In the genomic region with DNA sequence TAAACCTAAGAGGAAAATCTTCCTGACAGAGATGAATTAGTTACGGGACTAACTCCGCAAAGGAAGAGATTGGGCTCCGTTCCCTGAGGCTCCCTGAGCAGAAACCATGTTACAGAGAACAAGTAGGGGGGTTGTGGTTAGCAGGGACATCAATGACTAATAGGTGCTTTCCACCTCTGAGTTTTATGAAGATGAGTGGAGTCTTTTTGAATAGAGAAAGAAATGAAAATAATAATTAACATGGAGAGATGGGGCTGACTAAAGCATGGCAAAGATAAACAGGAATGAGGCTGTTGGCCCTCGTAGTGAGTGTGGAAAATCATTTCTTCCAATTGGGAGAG, we compare ENCODE assay signal across 8 cellular contexts. TPM values are rescaled to one million over a fixed set of nuclear protein-coding genes. Genes with fewer than 3 reads are reported as not detected.
A peak's percentile ranks its signal among the peaks of the same experiment; 100 is the strongest.
DNase-seq lines count a peak whose midpoint lies in the region; ATAC-seq, FAIRE-seq and TF ChIP-seq lines count a peak whose summit lies in the region.

No MANE protein-coding gene starts in this region.

- H4K20me1 ChIP-seq in IMR-90 (ENCODE audit: insufficient read depth, low read length), result no peaks in the 10 kb centered on the region

- TF ChIP-seq CTCF in IMR-90 (conservative IDR thresholded peaks at IDR 0.05; ENCODE audit: low read depth, low read length) (no peak), brain microvascular endothelial cell (IDR thresholded peaks at IDR 0.05; ENCODE audit: low read depth, low read length, missing control alignments) (no peak), Caco-2 (IDR thresholded peaks at IDR 0.05; ENCODE audit: insufficient read depth in 1 of 2, low read depth in 1 of 2, low read length in 1 of 2, severe bottlenecking in 1 of 2, unreplicated experiment in 1 of 2) (no peak)

- 0% methylated on average over 3 of the region's 4 CpGs; no CpG with 5 or more reads in 1 of the 2 experiments for WGBS in IMR-90 (ENCODE audit: extremely low coverage in 2 of 2, insufficient read length in 1 of 2), 2 experiments

- in situ Hi-C loops in IMR-90 (cut with MboI; ENCODE audit: low sequenced_read_pairs) (no loop called here), brain microvascular endothelial cell (cut with HindIII; ENCODE audit: low pct_ligation_motif_present, low sequenced_read_pairs) (no loop called here)

- FAIRE-seq in GM12892 (lab: Jason Lieb, UNC), result peak; percentile 82

- no peak overlapping the region for H2AK5ac ChIP-seq in IMR-90 (ENCODE audit: low read depth, low read length)

- H3K9me3 Mint-ChIP-seq in Caco-2 (ENCODE audit: unreplicated experiment), result peaks cover 8% of the 10 kb centered on the region

- peak overlapping the region; percentile 25; the same call in 1 of the 2 replicates for H3K23ac ChIP-seq in IMR-90 (ENCODE audit: low read depth, low read length)

- H3K36me3 ChIP-seq in IMR-90 (ENCODE audit: control insufficient read depth, insufficient read depth, low read length) (no peaks in the 10 kb centered on the region), brain microvascular endothelial cell (replicated peaks) (no peaks in the 10 kb centered on the region), Caco-2 (ENCODE audit: control insufficient read depth, insufficient read depth, low read length) (no peaks in the 10 kb centered on the region)

- no peak overlapping the region for H4K5ac ChIP-seq in IMR-90 (ENCODE audit: low read depth, low read length)

- H2BK20ac ChIP-seq in IMR-90 (ENCODE audit: low read depth, low read length), result no peak overlapping the region

- no peak overlapping the region for H3K18ac ChIP-seq in IMR-90 (ENCODE audit: low read depth, low read length)

- no peaks in the 10 kb centered on the region for H3K27me3 Mint-ChIP-seq in Caco-2 (ENCODE audit: insufficient read depth, unreplicated experiment)

- H2BK5ac ChIP-seq in IMR-90 (ENCODE audit: low read depth, low read length, poor library complexity, severe bottlenecking), result peak overlapping the region; percentile 86

- no TSS peak for BruUV-seq in IMR-90 (replicated peaks; lab: Mats Ljungman, UMichigan)
- no TSS peak for BruUV-seq in Caco-2 (replicated peaks; lab: Mats Ljungman, UMichigan)

- H3K56ac ChIP-seq in IMR-90 (ENCODE audit: extremely low read depth, insufficient read depth, low read length), result no peak overlapping the region; the same call in 1 of the 2 replicates

- peak; percentile 64; the same call in 1 of the 2 replicates for TF ChIP-seq POLR2A in GM12892 (IDR thresholded peaks at IDR 0.05; ENCODE audit: low read depth, low read length)
- peak; percentile 30; the same call in 1 of the 2 replicates for TF ChIP-seq POLR2A in IMR-90 (IDR thresholded peaks at IDR 0.05; ENCODE audit: low read depth, low read length)

- no peaks in the 10 kb centered on the region for H3K27me3 ChIP-seq in IMR-90 (ENCODE audit: control insufficient read depth, insufficient read depth, low read length)
- H3K27me3 ChIP-seq in brain microvascular endothelial cell (replicated peaks), result no peaks in the 10 kb centered on the region
- no peaks in the 10 kb centered on the region for H3K27me3 ChIP-seq in Caco-2 (replicated peaks; ENCODE audit: control insufficient read depth, insufficient read depth, low read length)

- intact Hi-C loops in IMR-90 (cut with micrococcal nuclease) (loop anchor here (2.0 kb wide), 1 partner anchor 48 kb away; a partner anchor contains a TSS), Caco-2 (cut with micrococcal nuclease; ENCODE audit: unreplicated experiment) (no loop called here)

- H3K4me1 ChIP-seq in IMR-90 (ENCODE audit: control insufficient read depth, insufficient read depth, low read length) (peaks cover 9% of the 10 kb centered on the region), Caco-2 (peaks cover 62% of the 10 kb centered on the region)

- peak overlapping the region; percentile 48 for H3K4me2 ChIP-seq in IMR-90 (ENCODE audit: low read depth, low read length)

- ATAC-seq in GM21528 (IDR thresholded peaks at IDR 0.05; ENCODE audit: low FRiP score, unreplicated experiment), result peak; percentile 87
- ATAC-seq in IMR-90 (ENCODE audit: low read depth), result peak; percentile 80

- peak overlapping the region; percentile 59; the same call in 1 of the 2 replicates for H4K91ac ChIP-seq in IMR-90 (ENCODE audit: insufficient read depth, low read depth, low read length)

- peak overlapping the region; percentile 34 to 88; a peak in 1 of 4 replicates for H4K8ac ChIP-seq in IMR-90 (ENCODE audit: low read depth in 2 of 2, low read length in 2 of 2)

- peaks cover 14% of the 10 kb centered on the region for H3K9me1 ChIP-seq in IMR-90 (ENCODE audit: insufficient read depth, low read length)

- H2AFZ ChIP-seq in IMR-90 (replicated peaks; ENCODE audit: low read length, poor library complexity), result no peak overlapping the region

- H3K4ac ChIP-seq in IMR-90 (ENCODE audit: low read depth, low read length), result no peak overlapping the region; the same call in 1 of the 2 replicates

- no peak overlapping the region for H3K9ac ChIP-seq in IMR-90 (ENCODE audit: low read depth, low read length)

- H3K9me3 ChIP-seq in IMR-90 (ENCODE audit: control insufficient read depth, insufficient read depth, low read length) (no peaks in the 10 kb centered on the region), Caco-2 (peaks cover 4% of the 10 kb centered on the region)

- CTCF ChIA-PET in IMR-90 (lab: Yijun Ruan, JAX), result interaction anchor here (0.6 to 1.0 kb wide), 2 partner anchors 9 to 20 kb away, joined by 3 read pairs; no protein-coding TSS in a partner anchor
- CTCF ChIA-PET in Caco-2 (lab: Charles Lee), result interaction anchor here (1.1 to 1.3 kb wide), 2 partner anchors 75 to 77 kb away, joined by 4 to 7 read pairs; no protein-coding TSS in a partner anchor

- DNase-seq in GM12892 (ENCODE audit: insufficient read length), result peak; percentile 21
- DNase-seq in IMR-90, result peak; percentile 98
- DNase-seq in brain microvascular endothelial cell, result peak; percentile 60
- peak; percentile 56 for DNase-seq in stimulated activated CD4-positive, alpha-beta T cell treated with anti-CD3 and anti-CD28 coated beads, Interleukin-4, amount 100 ng/mL, for 24 hours
- no peak for DNase-seq in Caco-2
- no peak for DNase-seq in NCI-H1105 (lab: John Stamatoyannopoulos, UW)
- DNase-seq in DMS79 (lab: John Stamatoyannopoulos, UW), result no peak

- dilution Hi-C loops in IMR-90 (cut with HindIII; ENCODE audit: low sequenced_read_pairs, unreplicated experiment), result no loop called here

- TF ChIP-seq RAD21 in IMR-90 (IDR thresholded peaks at IDR 0.05; ENCODE audit: low read length), result no peak

- H3K36me3 Mint-ChIP-seq in Caco-2 (ENCODE audit: insufficient read depth, unreplicated experiment), result no peaks in the 10 kb centered on the region

- H2AK9ac ChIP-seq in IMR-90 (replicated peaks; ENCODE audit: low read depth, low read length, poor library complexity), result no peak overlapping the region

- POLR2A ChIA-PET in IMR-90 (lab: Charles Lee; ENCODE audit: unreplicated experiment) (interaction anchor here (0.5 kb wide), 1 partner anchor 15 kb away, joined by 4 read pairs; no protein-coding TSS in a partner anchor), Caco-2 (lab: Charles Lee) (no interaction called here)

- H3K27ac ChIP-seq in IMR-90 (ENCODE audit: insufficient read depth, low read length) (peak overlapping the region; percentile 59; the same call in 1 of the 2 replicates), brain microvascular endothelial cell (peak overlapping the region; percentile 27)

- no peak overlapping the region for H3K27ac Mint-ChIP-seq in Caco-2 (ENCODE audit: unreplicated experiment)

- peaks cover 34% of the 10 kb centered on the region for H3K4me1 Mint-ChIP-seq in Caco-2 (ENCODE audit: low read depth, unreplicated experiment)

- H2BK15ac ChIP-seq in IMR-90 (ENCODE audit: low read depth, low read length), result no peak overlapping the region; the same call in 2 of the 3 replicates

- H2BK120ac ChIP-seq in IMR-90 (ENCODE audit: low read depth, low read length), result peak overlapping the region; percentile 90; the same call in 1 of the 2 replicates

- H3K4me3 ChIP-seq in IMR-90 (ENCODE audit: insufficient read depth, low read depth, low read length), result no peak overlapping the region; the same call in 1 of the 2 replicates
- no peak overlapping the region for H3K4me3 ChIP-seq in brain microvascular endothelial cell (ENCODE audit: low read depth, low read length)
- H3K4me3 ChIP-seq in Caco-2 (ENCODE audit: low read depth, low read length), result no peak overlapping the region

- no peak overlapping the region for H3K4me3 Mint-ChIP-seq in Caco-2 (ENCODE audit: unreplicated experiment)

- H3K14ac ChIP-seq in IMR-90 (replicated peaks; ENCODE audit: low read depth, low read length), result peak overlapping the region; percentile 74; the same call in 1 of the 2 replicates

- no peaks in the 10 kb centered on the region for H3K79me1 ChIP-seq in IMR-90 (ENCODE audit: low read depth in 1 of 2, low read length in 2 of 2)

TF ChIP-seq in IMR-90, 13 proteins besides CTCF, POLR2A, EP300 and RAD21 (continues in another document):
- TF ChIP-seq MAZ (IDR thresholded peaks at IDR 0.05; ENCODE audit: borderline replicate concordance, low read depth, low read length), result no peak
- TF ChIP-seq SMC3 (IDR thresholded peaks at IDR 0.05; ENCODE audit: low read depth, low read length), result peak; percentile 27; the same call in 1 of the 2 replicates
- peak; percentile 57 for TF ChIP-seq BHLHE40 (IDR thresholded peaks at IDR 0.05; ENCODE audit: low read depth, low read length)
- TF ChIP-seq CHD1 (IDR thresholded peaks at IDR 0.05; ENCODE audit: low read depth, low read length), result no peak
- TF ChIP-seq MAFK (IDR thresholded peaks at IDR 0.05; ENCODE audit: low read depth, low read length), result no peak
- no peak for TF ChIP-seq RCOR1 (IDR thresholded peaks at IDR 0.05; ENCODE audit: insufficient replicate concordance, low read length)
- TF ChIP-seq, protein P1, sequence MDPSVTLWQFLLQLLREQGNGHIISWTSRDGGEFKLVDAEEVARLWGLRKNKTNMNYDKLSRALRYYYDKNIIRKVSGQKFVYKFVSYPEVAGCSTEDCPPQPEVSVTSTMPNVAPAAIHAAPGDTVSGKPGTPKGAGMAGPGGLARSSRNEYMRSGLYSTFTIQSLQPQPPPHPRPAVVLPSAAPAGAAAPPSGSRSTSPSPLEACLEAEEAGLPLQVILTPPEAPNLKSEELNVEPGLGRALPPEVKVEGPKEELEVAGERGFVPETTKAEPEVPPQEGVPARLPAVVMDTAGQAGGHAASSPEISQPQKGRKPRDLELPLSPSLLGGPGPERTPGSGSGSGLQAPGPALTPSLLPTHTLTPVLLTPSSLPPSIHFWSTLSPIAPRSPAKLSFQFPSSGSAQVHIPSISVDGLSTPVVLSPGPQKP (IDR thresholded peaks at IDR 0.05; ENCODE audit: borderline replicate concordance, low read depth, low read length), result no peak

RNA-seq across cellular contexts. Expression of a gene that starts 47.5 kb away (rescaled TPM):
- 31.8 TPM for polyA plus RNA-seq in GM12892 (2012; ENCODE audit: missing spikeins)
- 441 and 453 TPM in 2 replicates for total RNA-seq in IMR-90 (2012; rRNA removed)
- 214 and 235 TPM in 2 replicates for polyA plus RNA-seq in IMR-90 (2012; rRNA removed)
- 75.0 and 88.4 TPM in 2 replicates for polyA plus RNA-seq in IMR-90 (2012; cell fraction: cytosol; rRNA removed)
- 42.1 and 341 TPM in 2 replicates for polyA plus RNA-seq in IMR-90 (2012; cell fraction: nucleus; rRNA removed; ENCODE audit: low replicate concordance)
- 321 and 331 TPM in 2 replicates for total RNA-seq in Caco-2 (2022)

Comparison
In these comparisons a context has a peak if more than half of its experiments do, and no peak if none do; other contexts are left out.
1. DNase-seq: peak in GM12892 (single experiment), IMR-90 (single experiment), brain microvascular endothelial cell (single experiment) and stimulated activated CD4-positive, alpha-beta T cell treated with anti-CD3 and anti-CD28 coated beads, Interleukin-4, amount 100 ng/mL, for 24 hours (single experiment); none in Caco-2 (0 of 2), NCI-H1105 (single experiment) and DMS79 (single experiment).